12 cellular contexts compared by ENCODE assay signal in the genomic region with DNA sequence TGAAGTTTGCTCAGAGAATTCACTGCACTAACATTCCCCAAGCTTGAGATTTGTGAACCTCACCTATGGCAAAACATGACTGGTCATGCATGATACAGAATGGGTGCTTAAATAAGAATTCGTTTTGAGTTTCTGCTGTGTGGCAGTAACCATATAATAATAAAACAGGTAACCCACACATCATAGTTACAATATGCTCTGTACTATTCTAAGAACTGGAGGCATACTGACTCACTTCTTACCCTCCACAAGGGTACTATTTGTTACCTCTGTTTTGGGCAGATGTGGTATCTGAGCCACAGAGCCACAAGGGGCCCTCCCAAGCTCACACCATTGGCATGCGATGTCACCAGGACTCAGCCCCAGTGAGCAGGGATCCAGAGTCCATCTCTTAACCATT. TPM values are rescaled to one million over a fixed set of nuclear protein-coding genes. Genes with fewer than 3 reads are reported as not detected.
DNase-seq lines count a peak whose midpoint lies in the region; ATAC-seq and TF ChIP-seq lines count a peak whose summit lies in the region.
"Had no signal": no experiment of that assay in that cellular context is flagged by ENCODE, and none has a peak within 500 bp of the region (broad histone marks: within the 10 kb centered on the region; RNA-seq: fewer than 3 reads in every experiment).

No MANE protein-coding gene starts in this region.

- H3K27ac ChIP-seq in transverse colon: no peak overlapping the region
- H3K27ac ChIP-seq: SK-N-MC had no signal

- peaks cover 44% of the 10 kb centered on the region for H3K4me1 Mint-ChIP-seq in stimulated activated effector memory CD8-positive, alpha-beta T cell treated with anti-CD3 and anti-CD28 coated beads, Interleukin-12 subunit alpha, Interleukin-12 subunit beta, amount 100 ng/mL, for 72 hours

- no peaks in the 10 kb centered on the region for H3K36me3 Mint-ChIP-seq in activated naive CD4-positive, alpha-beta T cell treated with anti-CD3 and anti-CD28 coated beads, Interleukin-2, amount 50 U/mL, for 72 hours
- H3K36me3 Mint-ChIP-seq in stimulated activated effector memory CD8-positive, alpha-beta T cell treated with anti-CD3 and anti-CD28 coated beads, Interleukin-12 subunit alpha, Interleukin-12 subunit beta, amount 100 ng/mL, for 72 hours: no peaks in the 10 kb centered on the region

- peaks cover 0 to 5% of the 10 kb centered on the region in 2 donors for H3K9me3 Mint-ChIP-seq in activated naive CD4-positive, alpha-beta T cell treated with anti-CD3 and anti-CD28 coated beads, Interleukin-2, amount 50 U/mL, for 72 hours
- no peaks in the 10 kb centered on the region for H3K9me3 Mint-ChIP-seq in stimulated activated effector memory CD8-positive, alpha-beta T cell treated with anti-CD3 and anti-CD28 coated beads, Interleukin-12 subunit alpha, Interleukin-12 subunit beta, amount 100 ng/mL, for 72 hours

- intact Hi-C loops in transverse colon (cut with DNase I; ENCODE audit: low total_unique reads) (no loop called here), posterior vena cava (cut with DNase I) (no loop called here)

- no peaks in the 10 kb centered on the region for H3K27me3 ChIP-seq in transverse colon

- no peak for TF ChIP-seq POLR2A in transverse colon (IDR thresholded peaks at IDR 0.05)

- ATAC-seq in activated naive CD4-positive, alpha-beta T cell treated with anti-CD3 and anti-CD28 coated beads, Interleukin-2, amount 50 U/mL, for 72 hours: peak; percentile 87 to 88
- peak; percentile 30 for ATAC-seq in HG02642 (IDR thresholded peaks at IDR 0.05; ENCODE audit: poor library complexity, unreplicated experiment)
- ATAC-seq in HG03571 (IDR thresholded peaks at IDR 0.05; ENCODE audit: unreplicated experiment): peak; percentile 30
- peak; percentile 96 for ATAC-seq in stimulated activated effector memory CD8-positive, alpha-beta T cell treated with anti-CD3 and anti-CD28 coated beads, Interleukin-12 subunit alpha, Interleukin-12 subunit beta, amount 100 ng/mL, for 72 hours
- ATAC-seq: esophagus mucosa had no signal

- H3K36me3 ChIP-seq in transverse colon: no peaks in the 10 kb centered on the region

- no peak overlapping the region for H3K4me3 ChIP-seq in transverse colon
- H3K4me3 ChIP-seq: SK-N-MC had no signal

- in situ Hi-C loops in transverse colon (cut with MboI; ENCODE audit: low pct_ligation_motif_present in 1 of 4, low pct_unique_long_range_greater_than_20kb in 1 of 4, low sequenced_read_pairs in 3 of 4): no loop called here

- peak overlapping the region in 1 of 2 donors; percentile 20 for H3K27ac Mint-ChIP-seq in activated naive CD4-positive, alpha-beta T cell treated with anti-CD3 and anti-CD28 coated beads, Interleukin-2, amount 50 U/mL, for 72 hours
- H3K27ac Mint-ChIP-seq in stimulated activated effector memory CD8-positive, alpha-beta T cell treated with anti-CD3 and anti-CD28 coated beads, Interleukin-12 subunit alpha, Interleukin-12 subunit beta, amount 100 ng/mL, for 72 hours: peak overlapping the region; percentile 23

- 74 to 100% methylated on average over 1 to 2 of the region's 2 CpGs for WGBS in transverse colon (ENCODE audit: low coverage in 1 of 2), 2 donors

- no peak for TF ChIP-seq CTCF in transverse colon (IDR thresholded peaks at IDR 0.05)

- H3K9me3 ChIP-seq in transverse colon: no peaks in the 10 kb centered on the region

- no peak overlapping the region for H3K4me3 Mint-ChIP-seq in stimulated activated effector memory CD8-positive, alpha-beta T cell treated with anti-CD3 and anti-CD28 coated beads, Interleukin-12 subunit alpha, Interleukin-12 subunit beta, amount 100 ng/mL, for 72 hours

- peaks cover 20 to 51% (median 34%) of the 10 kb centered on the region in 4 donors for H3K4me1 ChIP-seq in transverse colon

- no peak for DNase-seq in activated naive CD4-positive, alpha-beta T cell treated with anti-CD3 and anti-CD28 coated beads, Interleukin-2, amount 50 U/mL, for 72 hours (ENCODE audit: low spot score in 2 of 2)
- DNase-seq in activated naive CD4-positive, alpha-beta T cell (lab: John Stamatoyannopoulos, UW): no peak
- DNase-seq in stimulated activated effector memory CD8-positive, alpha-beta T cell treated with anti-CD3 and anti-CD28 coated beads, Interleukin-12 subunit alpha, Interleukin-12 subunit beta, amount 100 ng/mL, for 72 hours (ENCODE audit: low spot score in 2 of 2): peak in 1 of 2 donors; percentile 60
- DNase-seq in transverse colon (no peak), epidermal melanocyte (ENCODE audit: insufficient read length, low spot score) (no peak), posterior vena cava (ENCODE audit: low spot score) (no peak)
- DNase-seq: AML-193, NCI-H69 had no signal

- TF ChIP-seq EP300 in transverse colon (IDR thresholded peaks at IDR 0.05; ENCODE audit: low read depth): no peak

RNA-seq across cellular contexts. Expression of gene SLC2A9, which starts 17.6 kb away (rescaled TPM):
- total RNA-seq in activated naive CD4-positive, alpha-beta T cell treated with anti-CD3 and anti-CD28 coated beads, Interleukin-2, amount 50 U/mL, for 72 hours: 1 to 10 TPM in 1 of 2 donors, under 1 TPM in 1; 0.52 to 1.2 TPM
- total RNA-seq in transverse colon (1 to 10 TPM in 3 of 4 donors, not detected in 1; 2.2 to 4.0 (median 3.4) TPM), posterior vena cava (10 to 100 TPM in 1 of 2 donors, 1 to 10 TPM in 1; 8.4 to 10.3 TPM)

Comparison
In these comparisons a context has a peak if more than half of its experiments do, and no peak if none do; other contexts are left out.
1. ATAC-seq: peak in every context shown above with its lines; median percentile 96 in stimulated activated effector memory CD8-positive, alpha-beta T cell treated with anti-CD3 and anti-CD28 coated beads, Interleukin-12 subunit alpha, Interleukin-12 subunit beta, amount 100 ng/mL, for 72 hours; 88 in activated naive CD4-positive, alpha-beta T cell treated with anti-CD3 and anti-CD28 coated beads, Interleukin-2, amount 50 U/mL, for 72 hours; 30 in HG02642; 30 in HG03571.